1 cellular context compared by ENCODE assay signal in the genomic region with DNA sequence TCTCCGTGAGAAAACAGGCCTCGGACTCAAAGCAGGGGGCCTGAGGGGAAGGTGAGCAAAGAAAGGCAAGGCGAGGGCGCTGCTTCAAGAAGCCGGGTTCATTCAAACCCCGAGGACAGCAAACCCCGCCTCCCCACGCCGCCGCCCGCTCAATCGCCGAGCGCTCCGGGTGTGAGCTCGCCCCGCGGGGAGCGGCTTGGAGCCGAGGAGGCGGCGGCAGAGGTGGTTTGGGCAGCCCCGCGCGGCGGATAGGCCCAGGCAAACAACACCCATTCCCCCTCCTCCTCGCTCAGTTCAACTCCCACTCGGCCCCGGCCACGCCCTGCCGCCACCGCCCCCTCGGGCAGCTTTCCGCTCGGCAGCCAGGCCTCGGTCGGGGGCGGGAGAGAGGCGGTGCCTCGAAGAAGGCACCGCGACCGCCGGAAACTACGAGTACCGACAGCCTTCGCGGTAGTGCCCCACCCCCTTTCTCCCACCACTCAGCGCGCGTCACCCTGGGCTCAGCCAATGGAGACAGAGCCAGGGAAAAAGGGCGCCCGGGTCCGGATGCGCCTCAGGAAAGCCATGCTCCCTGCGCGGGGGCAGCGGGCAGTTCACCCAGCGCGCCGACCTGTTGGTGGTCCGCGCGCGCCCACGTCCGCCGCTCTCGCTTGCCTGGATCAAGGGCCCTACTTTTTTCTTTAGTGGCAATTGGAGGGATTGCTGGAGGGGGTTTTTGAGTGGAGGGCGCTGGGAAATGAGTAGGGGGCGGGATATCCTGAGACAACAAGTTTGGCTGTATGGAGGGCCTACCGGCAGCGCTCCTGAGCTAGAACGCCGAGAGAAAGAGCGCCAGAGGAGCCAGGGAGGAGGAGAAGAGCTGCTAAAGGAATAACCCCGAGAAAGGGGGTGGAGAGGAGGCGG.
TF ChIP-seq lines count a peak whose summit lies in the region.

No MANE protein-coding gene starts in this region.

TF ChIP-seq in K562, 482 proteins besides CTCF, POLR2A, EP300 and RAD21 (continued from another document and continues in another):
- TF ChIP-seq, protein P1, sequence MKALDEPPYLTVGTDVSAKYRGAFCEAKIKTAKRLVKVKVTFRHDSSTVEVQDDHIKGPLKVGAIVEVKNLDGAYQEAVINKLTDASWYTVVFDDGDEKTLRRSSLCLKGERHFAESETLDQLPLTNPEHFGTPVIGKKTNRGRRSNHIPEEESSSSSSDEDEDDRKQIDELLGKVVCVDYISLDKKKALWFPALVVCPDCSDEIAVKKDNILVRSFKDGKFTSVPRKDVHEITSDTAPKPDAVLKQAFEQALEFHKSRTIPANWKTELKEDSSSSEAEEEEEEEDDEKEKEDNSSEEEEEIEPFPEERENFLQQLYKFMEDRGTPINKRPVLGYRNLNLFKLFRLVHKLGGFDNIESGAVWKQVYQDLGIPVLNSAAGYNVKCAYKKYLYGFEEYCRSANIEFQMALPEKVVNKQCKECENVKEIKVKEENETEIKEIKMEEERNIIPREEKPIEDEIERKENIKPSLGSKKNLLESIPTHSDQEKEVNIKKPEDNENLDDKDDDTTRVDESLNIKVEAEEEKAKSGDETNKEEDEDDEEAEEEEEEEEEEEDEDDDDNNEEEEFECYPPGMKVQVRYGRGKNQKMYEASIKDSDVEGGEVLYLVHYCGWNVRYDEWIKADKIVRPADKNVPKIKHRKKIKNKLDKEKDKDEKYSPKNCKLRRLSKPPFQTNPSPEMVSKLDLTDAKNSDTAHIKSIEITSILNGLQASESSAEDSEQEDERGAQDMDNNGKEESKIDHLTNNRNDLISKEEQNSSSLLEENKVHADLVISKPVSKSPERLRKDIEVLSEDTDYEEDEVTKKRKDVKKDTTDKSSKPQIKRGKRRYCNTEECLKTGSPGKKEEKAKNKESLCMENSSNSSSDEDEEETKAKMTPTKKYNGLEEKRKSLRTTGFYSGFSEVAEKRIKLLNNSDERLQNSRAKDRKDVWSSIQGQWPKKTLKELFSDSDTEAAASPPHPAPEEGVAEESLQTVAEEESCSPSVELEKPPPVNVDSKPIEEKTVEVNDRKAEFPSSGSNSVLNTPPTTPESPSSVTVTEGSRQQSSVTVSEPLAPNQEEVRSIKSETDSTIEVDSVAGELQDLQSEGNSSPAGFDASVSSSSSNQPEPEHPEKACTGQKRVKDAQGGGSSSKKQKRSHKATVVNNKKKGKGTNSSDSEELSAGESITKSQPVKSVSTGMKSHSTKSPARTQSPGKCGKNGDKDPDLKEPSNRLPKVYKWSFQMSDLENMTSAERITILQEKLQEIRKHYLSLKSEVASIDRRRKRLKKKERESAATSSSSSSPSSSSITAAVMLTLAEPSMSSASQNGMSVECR (CRISPR knock-in tag; IDR thresholded peaks at IDR 0.05), result peak; percentile 75
- no peak for TF ChIP-seq ARID1B (IDR thresholded peaks at IDR 0.05)
- TF ChIP-seq CHD1 (IDR thresholded peaks at IDR 0.05; ENCODE audit: low read length), result peak; percentile 90
- TF ChIP-seq MBD2 (IDR thresholded peaks at IDR 0.05; ENCODE audit: borderline replicate concordance, low read depth), result peak; percentile 82
- TF ChIP-seq, protein P2, sequence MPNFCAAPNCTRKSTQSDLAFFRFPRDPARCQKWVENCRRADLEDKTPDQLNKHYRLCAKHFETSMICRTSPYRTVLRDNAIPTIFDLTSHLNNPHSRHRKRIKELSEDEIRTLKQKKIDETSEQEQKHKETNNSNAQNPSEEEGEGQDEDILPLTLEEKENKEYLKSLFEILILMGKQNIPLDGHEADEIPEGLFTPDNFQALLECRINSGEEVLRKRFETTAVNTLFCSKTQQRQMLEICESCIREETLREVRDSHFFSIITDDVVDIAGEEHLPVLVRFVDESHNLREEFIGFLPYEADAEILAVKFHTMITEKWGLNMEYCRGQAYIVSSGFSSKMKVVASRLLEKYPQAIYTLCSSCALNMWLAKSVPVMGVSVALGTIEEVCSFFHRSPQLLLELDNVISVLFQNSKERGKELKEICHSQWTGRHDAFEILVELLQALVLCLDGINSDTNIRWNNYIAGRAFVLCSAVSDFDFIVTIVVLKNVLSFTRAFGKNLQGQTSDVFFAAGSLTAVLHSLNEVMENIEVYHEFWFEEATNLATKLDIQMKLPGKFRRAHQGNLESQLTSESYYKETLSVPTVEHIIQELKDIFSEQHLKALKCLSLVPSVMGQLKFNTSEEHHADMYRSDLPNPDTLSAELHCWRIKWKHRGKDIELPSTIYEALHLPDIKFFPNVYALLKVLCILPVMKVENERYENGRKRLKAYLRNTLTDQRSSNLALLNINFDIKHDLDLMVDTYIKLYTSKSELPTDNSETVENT (CRISPR knock-in tag; IDR thresholded peaks at IDR 0.05), result peak; percentile 60; the same call in 1 of the 2 replicates
- TF ChIP-seq ZBTB1 (CRISPR knock-in tag; IDR thresholded peaks at IDR 0.05; ENCODE audit: borderline replicate concordance, low read depth), result no peak
- TF ChIP-seq, protein P3, sequence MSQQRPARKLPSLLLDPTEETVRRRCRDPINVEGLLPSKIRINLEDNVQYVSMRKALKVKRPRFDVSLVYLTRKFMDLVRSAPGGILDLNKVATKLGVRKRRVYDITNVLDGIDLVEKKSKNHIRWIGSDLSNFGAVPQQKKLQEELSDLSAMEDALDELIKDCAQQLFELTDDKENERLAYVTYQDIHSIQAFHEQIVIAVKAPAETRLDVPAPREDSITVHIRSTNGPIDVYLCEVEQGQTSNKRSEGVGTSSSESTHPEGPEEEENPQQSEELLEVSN (IDR thresholded peaks at IDR 0.05; ENCODE audit: borderline replicate concordance in 1 of 2, extremely low read depth in 1 of 2, insufficient read depth in 1 of 2, insufficient read length in 1 of 2, low read depth in 1 of 2, low read length in 1 of 2, poor library complexity in 1 of 2, severe bottlenecking in 1 of 2), result peak; percentile 74 to 92
- peak; percentile 24; the same call in 1 of the 2 replicates for TF ChIP-seq NFIC (IDR thresholded peaks at IDR 0.05)
- peak; percentile 63; the same call in 1 of the 2 replicates for TF ChIP-seq ELF2 (CRISPR knock-in tag; IDR thresholded peaks at IDR 0.05)
- TF ChIP-seq ZFP36 (IDR thresholded peaks at IDR 0.05; ENCODE audit: low read depth, low read length, partially characterized antibody), result no peak
- TF ChIP-seq, protein P4, sequence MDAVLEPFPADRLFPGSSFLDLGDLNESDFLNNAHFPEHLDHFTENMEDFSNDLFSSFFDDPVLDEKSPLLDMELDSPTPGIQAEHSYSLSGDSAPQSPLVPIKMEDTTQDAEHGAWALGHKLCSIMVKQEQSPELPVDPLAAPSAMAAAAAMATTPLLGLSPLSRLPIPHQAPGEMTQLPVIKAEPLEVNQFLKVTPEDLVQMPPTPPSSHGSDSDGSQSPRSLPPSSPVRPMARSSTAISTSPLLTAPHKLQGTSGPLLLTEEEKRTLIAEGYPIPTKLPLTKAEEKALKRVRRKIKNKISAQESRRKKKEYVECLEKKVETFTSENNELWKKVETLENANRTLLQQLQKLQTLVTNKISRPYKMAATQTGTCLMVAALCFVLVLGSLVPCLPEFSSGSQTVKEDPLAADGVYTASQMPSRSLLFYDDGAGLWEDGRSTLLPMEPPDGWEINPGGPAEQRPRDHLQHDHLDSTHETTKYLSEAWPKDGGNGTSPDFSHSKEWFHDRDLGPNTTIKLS (IDR thresholded peaks at IDR 0.05; ENCODE audit: borderline replicate concordance, low read depth), result peak; percentile 59; the same call in 1 of the 2 replicates
- peak; percentile 57 for TF ChIP-seq BRD9 (IDR thresholded peaks at IDR 0.05; ENCODE audit: low read depth, partially characterized antibody)
- TF ChIP-seq ZFP30 (CRISPR knock-in tag; IDR thresholded peaks at IDR 0.05; ENCODE audit: borderline replicate concordance), result no peak
- peak; percentile 84 for TF ChIP-seq CREB1 (IDR thresholded peaks at IDR 0.05)
- peak; percentile 88 for TF ChIP-seq CREB1 (CRISPR knock-in tag; IDR thresholded peaks at IDR 0.05)
- TF ChIP-seq LEF1 (IDR thresholded peaks at IDR 0.05), result peak; percentile 15; the same call in 1 of the 2 replicates
- TF ChIP-seq CC2D1A (IDR thresholded peaks at IDR 0.05), result no peak; the same call in 1 of the 2 replicates
- TF ChIP-seq NRF1 (conservative IDR thresholded peaks at IDR 0.05 in 1 of 2, IDR thresholded peaks at IDR 0.05 in 1 of 2), result peak; percentile 82 to 83
- TF ChIP-seq, protein P5, sequence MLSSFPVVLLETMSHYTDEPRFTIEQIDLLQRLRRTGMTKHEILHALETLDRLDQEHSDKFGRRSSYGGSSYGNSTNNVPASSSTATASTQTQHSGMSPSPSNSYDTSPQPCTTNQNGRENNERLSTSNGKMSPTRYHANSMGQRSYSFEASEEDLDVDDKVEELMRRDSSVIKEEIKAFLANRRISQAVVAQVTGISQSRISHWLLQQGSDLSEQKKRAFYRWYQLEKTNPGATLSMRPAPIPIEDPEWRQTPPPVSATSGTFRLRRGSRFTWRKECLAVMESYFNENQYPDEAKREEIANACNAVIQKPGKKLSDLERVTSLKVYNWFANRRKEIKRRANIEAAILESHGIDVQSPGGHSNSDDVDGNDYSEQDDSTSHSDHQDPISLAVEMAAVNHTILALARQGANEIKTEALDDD (IDR thresholded peaks at IDR 0.05), result no peak
- TF ChIP-seq, protein P6, sequence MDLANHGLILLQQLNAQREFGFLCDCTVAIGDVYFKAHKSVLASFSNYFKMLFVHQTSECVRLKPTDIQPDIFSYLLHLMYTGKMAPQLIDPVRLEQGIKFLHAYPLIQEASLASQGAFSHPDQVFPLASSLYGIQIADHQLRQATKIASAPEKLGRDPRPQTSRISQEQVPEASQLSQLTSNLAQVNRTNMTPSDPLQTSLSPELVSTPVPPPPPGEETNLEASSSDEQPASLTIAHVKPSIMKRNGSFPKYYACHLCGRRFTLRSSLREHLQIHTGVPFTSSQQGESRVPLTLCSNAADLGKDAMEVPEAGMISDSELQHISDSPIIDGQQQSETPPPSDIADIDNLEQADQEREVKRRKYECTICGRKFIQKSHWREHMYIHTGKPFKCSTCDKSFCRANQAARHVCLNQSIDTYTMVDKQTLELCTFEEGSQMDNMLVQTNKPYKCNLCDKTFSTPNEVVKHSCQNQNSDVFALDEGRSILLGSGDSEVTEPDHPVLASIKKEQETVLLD (IDR thresholded peaks at IDR 0.05), result 0 out of 2 replicates have a peak, but pooled peaks have one; percentile 53
- no peak for TF ChIP-seq PCBP2 (IDR thresholded peaks at IDR 0.05; ENCODE audit: low read depth, low read length, poor library complexity, severe bottlenecking)
- TF ChIP-seq ZNF436 (CRISPR knock-in tag; IDR thresholded peaks at IDR 0.05), result no peak
- TF ChIP-seq, protein P7, sequence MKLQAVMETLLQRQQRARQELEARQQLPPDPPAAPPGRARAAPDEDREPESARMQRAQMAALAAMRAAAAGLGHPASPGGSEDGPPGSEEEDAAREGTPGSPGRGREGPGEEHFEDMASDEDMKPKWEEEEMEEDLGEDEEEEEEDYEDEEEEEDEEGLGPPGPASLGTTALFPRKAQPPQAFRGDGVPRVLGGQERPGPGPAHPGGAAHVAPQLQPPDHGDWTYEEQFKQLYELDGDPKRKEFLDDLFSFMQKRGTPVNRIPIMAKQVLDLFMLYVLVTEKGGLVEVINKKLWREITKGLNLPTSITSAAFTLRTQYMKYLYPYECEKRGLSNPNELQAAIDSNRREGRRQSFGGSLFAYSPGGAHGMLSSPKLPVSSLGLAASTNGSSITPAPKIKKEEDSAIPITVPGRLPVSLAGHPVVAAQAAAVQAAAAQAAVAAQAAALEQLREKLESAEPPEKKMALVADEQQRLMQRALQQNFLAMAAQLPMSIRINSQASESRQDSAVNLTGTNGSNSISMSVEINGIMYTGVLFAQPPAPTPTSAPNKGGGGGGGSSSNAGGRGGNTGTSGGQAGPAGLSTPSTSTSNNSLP (IDR thresholded peaks at IDR 0.05; ENCODE audit: borderline replicate concordance, low read depth, low read length), result no peak
- TF ChIP-seq, protein P8, sequence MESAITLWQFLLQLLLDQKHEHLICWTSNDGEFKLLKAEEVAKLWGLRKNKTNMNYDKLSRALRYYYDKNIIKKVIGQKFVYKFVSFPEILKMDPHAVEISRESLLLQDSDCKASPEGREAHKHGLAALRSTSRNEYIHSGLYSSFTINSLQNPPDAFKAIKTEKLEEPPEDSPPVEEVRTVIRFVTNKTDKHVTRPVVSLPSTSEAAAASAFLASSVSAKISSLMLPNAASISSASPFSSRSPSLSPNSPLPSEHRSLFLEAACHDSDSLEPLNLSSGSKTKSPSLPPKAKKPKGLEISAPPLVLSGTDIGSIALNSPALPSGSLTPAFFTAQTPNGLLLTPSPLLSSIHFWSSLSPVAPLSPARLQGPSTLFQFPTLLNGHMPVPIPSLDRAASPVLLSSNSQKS (CRISPR knock-in tag; IDR thresholded peaks at IDR 0.05), result no peak
- TF ChIP-seq, protein P9, sequence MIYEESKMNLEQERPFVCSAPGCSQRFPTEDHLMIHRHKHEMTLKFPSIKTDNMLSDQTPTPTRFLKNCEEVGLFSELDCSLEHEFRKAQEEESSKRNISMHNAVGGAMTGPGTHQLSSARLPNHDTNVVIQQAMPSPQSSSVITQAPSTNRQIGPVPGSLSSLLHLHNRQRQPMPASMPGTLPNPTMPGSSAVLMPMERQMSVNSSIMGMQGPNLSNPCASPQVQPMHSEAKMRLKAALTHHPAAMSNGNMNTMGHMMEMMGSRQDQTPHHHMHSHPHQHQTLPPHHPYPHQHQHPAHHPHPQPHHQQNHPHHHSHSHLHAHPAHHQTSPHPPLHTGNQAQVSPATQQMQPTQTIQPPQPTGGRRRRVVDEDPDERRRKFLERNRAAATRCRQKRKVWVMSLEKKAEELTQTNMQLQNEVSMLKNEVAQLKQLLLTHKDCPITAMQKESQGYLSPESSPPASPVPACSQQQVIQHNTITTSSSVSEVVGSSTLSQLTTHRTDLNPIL (CRISPR knock-in tag; IDR thresholded peaks at IDR 0.05), result no peak
- TF ChIP-seq ZNF695 (CRISPR knock-in tag; IDR thresholded peaks at IDR 0.05), result no peak
- TF ChIP-seq, protein P10, sequence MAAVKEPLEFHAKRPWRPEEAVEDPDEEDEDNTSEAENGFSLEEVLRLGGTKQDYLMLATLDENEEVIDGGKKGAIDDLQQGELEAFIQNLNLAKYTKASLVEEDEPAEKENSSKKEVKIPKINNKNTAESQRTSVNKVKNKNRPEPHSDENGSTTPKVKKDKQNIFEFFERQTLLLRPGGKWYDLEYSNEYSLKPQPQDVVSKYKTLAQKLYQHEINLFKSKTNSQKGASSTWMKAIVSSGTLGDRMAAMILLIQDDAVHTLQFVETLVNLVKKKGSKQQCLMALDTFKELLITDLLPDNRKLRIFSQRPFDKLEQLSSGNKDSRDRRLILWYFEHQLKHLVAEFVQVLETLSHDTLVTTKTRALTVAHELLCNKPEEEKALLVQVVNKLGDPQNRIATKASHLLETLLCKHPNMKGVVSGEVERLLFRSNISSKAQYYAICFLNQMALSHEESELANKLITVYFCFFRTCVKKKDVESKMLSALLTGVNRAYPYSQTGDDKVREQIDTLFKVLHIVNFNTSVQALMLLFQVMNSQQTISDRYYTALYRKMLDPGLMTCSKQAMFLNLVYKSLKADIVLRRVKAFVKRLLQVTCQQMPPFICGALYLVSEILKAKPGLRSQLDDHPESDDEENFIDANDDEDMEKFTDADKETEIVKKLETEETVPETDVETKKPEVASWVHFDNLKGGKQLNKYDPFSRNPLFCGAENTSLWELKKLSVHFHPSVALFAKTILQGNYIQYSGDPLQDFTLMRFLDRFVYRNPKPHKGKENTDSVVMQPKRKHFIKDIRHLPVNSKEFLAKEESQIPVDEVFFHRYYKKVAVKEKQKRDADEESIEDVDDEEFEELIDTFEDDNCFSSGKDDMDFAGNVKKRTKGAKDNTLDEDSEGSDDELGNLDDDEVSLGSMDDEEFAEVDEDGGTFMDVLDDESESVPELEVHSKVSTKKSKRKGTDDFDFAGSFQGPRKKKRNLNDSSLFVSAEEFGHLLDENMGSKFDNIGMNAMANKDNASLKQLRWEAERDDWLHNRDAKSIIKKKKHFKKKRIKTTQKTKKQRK (IDR thresholded peaks at IDR 0.05; ENCODE audit: borderline replicate concordance, low read depth, low read length), result no peak
- peak; percentile 65 for TF ChIP-seq NFRKB (IDR thresholded peaks at IDR 0.05; ENCODE audit: low read depth)
- TF ChIP-seq SAP30 (IDR thresholded peaks at IDR 0.05; ENCODE audit: borderline replicate concordance, insufficient read depth, low read depth, low read length, poor library complexity, severe bottlenecking), result peak; percentile 93
- no peak for TF ChIP-seq MCM5 (IDR thresholded peaks at IDR 0.05; ENCODE audit: low read depth)
